Comparison of ENCODE assay signal across 9 cellular contexts in the genomic region with DNA sequence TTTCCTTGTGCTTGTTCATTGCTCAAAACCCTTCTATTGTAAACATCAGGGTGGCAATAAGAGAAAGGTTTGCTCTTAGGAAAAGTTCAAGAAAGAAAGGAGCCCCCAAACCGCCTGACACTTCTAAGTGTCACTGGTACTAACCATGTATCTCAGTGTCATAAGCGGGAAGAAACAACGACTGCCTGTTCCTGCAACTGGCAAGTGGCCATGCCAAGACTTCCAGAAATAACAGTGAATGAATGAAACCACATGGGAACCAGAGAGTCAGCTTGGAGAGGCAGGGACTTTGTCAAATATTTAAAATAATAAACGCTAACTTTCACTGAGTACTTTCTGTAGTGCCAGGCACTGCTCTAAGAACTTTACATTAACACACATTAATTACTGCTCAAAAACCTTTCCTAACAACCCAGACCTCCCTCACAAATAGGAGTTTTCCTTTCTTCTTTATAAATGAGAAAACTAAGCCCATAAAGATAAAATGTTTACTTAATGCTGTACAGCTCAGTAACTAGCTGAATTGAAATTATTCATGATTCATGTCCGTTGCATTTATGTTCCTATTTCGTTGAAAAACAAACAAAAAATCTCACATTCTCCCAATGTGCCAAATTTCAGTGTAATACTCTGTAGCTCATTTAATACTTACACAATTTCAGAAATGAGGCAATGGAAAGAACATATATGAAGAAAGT. TPM values are rescaled to one million over a fixed set of nuclear protein-coding genes. Genes with fewer than 3 reads are reported as not detected.
DNase-seq lines count a peak whose midpoint lies in the region; ATAC-seq and TF ChIP-seq lines count a peak whose summit lies in the region.
"Had no signal": no experiment of that assay in that cellular context is flagged by ENCODE, and none has a peak within 500 bp of the region (broad histone marks: within the 10 kb centered on the region; RNA-seq: fewer than 3 reads in every experiment).

No MANE protein-coding gene starts in this region.

- peaks cover 7 to 21% (median 14%) of the 10 kb centered on the region in 3 donors for H3K4me1 Mint-ChIP-seq in T-cell

- POLR2A ChIA-PET in T-cell (lab: Charles Lee) = no interaction called here

- DNase-seq in DMS53 (lab: John Stamatoyannopoulos, UW) (peak; percentile 42), T-cell (no peak), fibroblast of mammary gland (ENCODE audit: low read depth) (peak; percentile 36), pons (ENCODE audit: low spot score) (peak; percentile 53), GM13977 (ENCODE audit: low spot score) (no peak), NCI-H526 (lab: John Stamatoyannopoulos, UW) (no peak)
- no peak for DNase-seq in stimulated activated CD4-positive, alpha-beta T cell treated with anti-CD3 and anti-CD28 coated beads, Interleukin-4, amount 100 ng/mL, for 1 hour
- DNase-seq: DND-41 had no signal

- no peaks in the 10 kb centered on the region for H3K27me3 Mint-ChIP-seq in T-cell

- in situ Hi-C loops in GM13977 (cut with MboI; ENCODE audit: low pct_unique_long_range_greater_than_20kb, low sequenced_read_pairs, unreplicated experiment) = no loop called here

- no peak overlapping the region for H3K4me3 ChIP-seq in fibroblast of mammary gland (ENCODE audit: control insufficient read depth, low read depth, low read length)

- H3K9me3 Mint-ChIP-seq in T-cell = no peaks in the 10 kb centered on the region

- no peaks in the 10 kb centered on the region for H3K36me3 Mint-ChIP-seq in T-cell

- H3K27ac Mint-ChIP-seq in T-cell = peak overlapping the region in 1 of 2 donors; percentile 85

- ATAC-seq in T-cell (replicated peaks in 1 of 4) = no peak
- ATAC-seq in GM19328 (IDR thresholded peaks at IDR 0.05; ENCODE audit: unreplicated experiment) = no peak

- CTCF ChIA-PET in T-cell (lab: Charles Lee) = no interaction called here

- H3K4me3 Mint-ChIP-seq in T-cell = peak overlapping the region; percentile 21 to 83 (median 79)

- TF ChIP-seq CTCF in fibroblast of mammary gland (conservative IDR thresholded peaks at IDR 0.05; ENCODE audit: control insufficient read depth, insufficient read depth, low read depth, low read length) (no peak), GM13977 (IDR thresholded peaks at IDR 0.05; ENCODE audit: extremely low read depth, insufficient read depth, missing control alignments) (no peak)

RNA-seq across cellular contexts. Expression of gene PLSCR2, which starts 1.0 kb away (rescaled TPM):
- total RNA-seq in T-cell = 1 to 10 TPM in 1 of 5 donors, under 1 TPM in 1, not detected in 3; 0.63 to 1.2 TPM

Comparison
In these comparisons a context has a peak if more than half of its experiments do, and no peak if none do; other contexts are left out.
1. DNase-seq: peak in DMS53 (single experiment), fibroblast of mammary gland (single experiment) and pons (single experiment); none in T-cell (0 of 34), stimulated activated CD4-positive, alpha-beta T cell treated with anti-CD3 and anti-CD28 coated beads, Interleukin-4, amount 100 ng/mL, for 1 hour (single experiment), GM13977 (single experiment) and NCI-H526 (0 of 2).